Comparison of ENCODE assay signal across 10 cellular contexts in genomic region chr3:9279959-9280358, GRCh38.
A peak's percentile ranks its signal among the peaks of the same experiment; 100 is the strongest.
DNase-seq lines count a peak whose midpoint lies in the region.
"Had no signal": no experiment of that assay in that cellular context is flagged by ENCODE, and none has a peak within 500 bp of the region (broad histone marks: within the 10 kb centered on the region; RNA-seq: fewer than 3 reads in every experiment).

No MANE protein-coding gene starts in this region.

- DNase-seq in DMS53 (lab: John Stamatoyannopoulos, UW) (peak; percentile 8), DMS53 treated with DMSO at 0.1 percent for 48 hours (lab: John Stamatoyannopoulos, UW; ENCODE audit: unreplicated experiment) (no peak), anterior cingulate cortex (lab: John Stamatoyannopoulos, UW) (peak in 46 of 58 donors; percentile 11 to 78 (median 34)), iPS-NIHi11 (ENCODE audit: low spot score) (peak; percentile 25), skeletal muscle cell (ENCODE audit: low read depth) (peak; percentile 14), GDM1 (lab: John Stamatoyannopoulos, UW) (no peak), SIG-M5 (lab: John Stamatoyannopoulos, UW) (no peak), NCI-H1436 (lab: John Stamatoyannopoulos, UW) (no peak)
- DNase-seq: activated CD4-positive, CD25-positive, alpha-beta regulatory T cell treated with anti-CD3 and anti-CD28 coated beads, Interleukin-2, amount 50 U/mL, for 72 hours; stimulated activated CD4-positive, alpha-beta T cell treated with anti-CD3 and anti-CD28 coated beads, Interleukin-2, amount 100 ng/mL, for 48 hours had no signal

- H3K4me3 ChIP-seq in skeletal muscle cell (ENCODE audit: low read depth, low read length) = no peak overlapping the region

Comparison
In these comparisons a context has a peak if more than half of its experiments do, and no peak if none do; other contexts are left out.
1. DNase-seq: peak in DMS53 (single experiment), anterior cingulate cortex (46 of 58), iPS-NIHi11 (single experiment) and skeletal muscle cell (single experiment); none in DMS53 treated with DMSO at 0.1 percent for 48 hours (single experiment), GDM1 (single experiment), SIG-M5 (single experiment) and NCI-H1436 (single experiment).